ENCODE assay signal across 9 cellular contexts in genomic region chrX:100819534-100819836, GRCh38. TPM values are rescaled to one million over a fixed set of nuclear protein-coding genes. Genes with fewer than 3 reads are reported as not detected.
DNase-seq lines count a peak whose midpoint lies in the region; ATAC-seq and TF ChIP-seq lines count a peak whose summit lies in the region.
"Had no signal": no experiment of that assay in that cellular context is flagged by ENCODE, and none has a peak within 500 bp of the region (broad histone marks: within the 10 kb centered on the region; RNA-seq: fewer than 3 reads in every experiment).

No MANE protein-coding gene starts in this region.

- no peak for TF ChIP-seq POLR2A in prostate gland (IDR thresholded peaks at IDR 0.05)

- peak overlapping the region; percentile 84 for H3K27ac Mint-ChIP-seq in T-helper 17 cell

- no peaks in the 10 kb centered on the region for H3K4me1 ChIP-seq in prostate gland (replicated peaks)

- 11% methylated on average over 15 of the region's 15 CpGs for WGBS in prostate gland

- H3K4me3 ChIP-seq in GM06990 (replicated peaks; ENCODE audit: low read depth, low read length) (peak overlapping the region; percentile 86), fibroblast of villous mesenchyme (ENCODE audit: low read depth, low read length) (peak overlapping the region; percentile 82), prostate gland (peak overlapping the region; percentile 39)

- DNase-seq in GM06990 (ENCODE audit: extremely low read depth, insufficient read length), result no peak
- peak in 1 of 3 donors; percentile 9 for DNase-seq in T-helper 17 cell
- no peak for DNase-seq in fibroblast of villous mesenchyme (ENCODE audit: low read depth)
- DNase-seq in prostate gland (ENCODE audit: low spot score), result no peak
- no peak for DNase-seq in iPS-NIHi7 (ENCODE audit: extremely low spot score)
- DNase-seq in NCI-H1048 (lab: John Stamatoyannopoulos, UW), result no peak

- H3K27me3 ChIP-seq in GM06990 (replicated peaks; ENCODE audit: control insufficient read depth, insufficient read depth, low read length) (no peaks in the 10 kb centered on the region), prostate gland (replicated peaks; ENCODE audit: insufficient read depth) (no peaks in the 10 kb centered on the region)

- peaks cover 5% of the 10 kb centered on the region for H3K4me1 Mint-ChIP-seq in T-helper 17 cell

- H3K9me3 ChIP-seq in T-helper 17 cell (ENCODE audit: control insufficient read depth, low read length, poor library complexity, severe bottlenecking) (no peaks in the 10 kb centered on the region), prostate gland (no peaks in the 10 kb centered on the region)

- H3K36me3 ChIP-seq in GM06990 (ENCODE audit: control insufficient read depth, insufficient read depth, low read length) (no peaks in the 10 kb centered on the region; the same call in none of the 2 replicates), prostate gland (no peaks in the 10 kb centered on the region)

- TF ChIP-seq CTCF in GM06990 (IDR thresholded peaks at IDR 0.05; ENCODE audit: insufficient read depth, low read length, poor library complexity, severe bottlenecking) (no peak), fibroblast of villous mesenchyme (IDR thresholded peaks at IDR 0.05; ENCODE audit: insufficient read depth, low read depth, low read length) (no peak), prostate gland (IDR thresholded peaks at IDR 0.05) (no peak)

- ATAC-seq in T-helper 17 cell, result no peak
- no peak for ATAC-seq in GM21447 (IDR thresholded peaks at IDR 0.05; ENCODE audit: unreplicated experiment)
- no peak for ATAC-seq in HG03342 (IDR thresholded peaks at IDR 0.05; ENCODE audit: unreplicated experiment)

- peak overlapping the region in 1 of 2 donors; percentile 54 for H3K27ac ChIP-seq in prostate gland

- intact Hi-C loops in prostate gland (cut with DNase I), result no loop called here

- peak overlapping the region; percentile 88 for H3K4me3 Mint-ChIP-seq in T-helper 17 cell

- H3K27me3 Mint-ChIP-seq in T-helper 17 cell, result peaks cover 5% of the 10 kb centered on the region

- peaks cover 2% of the 10 kb centered on the region for H3K36me3 Mint-ChIP-seq in T-helper 17 cell (ENCODE audit: low read depth)

RNA-seq across cellular contexts. Expression of gene CSTF2, which starts 0.7 kb away (rescaled TPM):
- total RNA-seq in T-helper 17 cell (10 to 100 TPM; 11.4 to 11.6 TPM), fibroblast of villous mesenchyme (14.5 and 16.0 TPM in 2 replicates), prostate gland (10 to 100 TPM; 13.5 to 38.2 TPM)

RNA-seq across cellular contexts. Expression of gene NOX1, which starts 54.7 kb away (rescaled TPM):
- total RNA-seq in T-helper 17 cell, result not detected
- total RNA-seq in fibroblast of villous mesenchyme, result under 0.01 TPM in 1 of 2 replicates, not detected in the other
- total RNA-seq in prostate gland, result under 1 TPM; 0.14 to 0.62 TPM
- total RNA-seq: dermis microvascular lymphatic vessel endothelial cell had no signal
